1 cellular context compared by ENCODE assay signal in genomic region chr3:142857056-142857455, GRCh38.
TF ChIP-seq lines count a peak whose summit lies in the region.

No MANE protein-coding gene starts in this region.

TF ChIP-seq in HCT116, 20 proteins besides CTCF, POLR2A, EP300 and RAD21 (continued from another document):
- TF ChIP-seq ZBTB33 (IDR thresholded peaks at IDR 0.05; ENCODE audit: extremely low read depth, insufficient replicate concordance, low read length) = no peak
- TF ChIP-seq SIN3A (IDR thresholded peaks at IDR 0.05; ENCODE audit: low read depth) = no peak
- TF ChIP-seq MAX (IDR thresholded peaks at IDR 0.05) = no peak
- no peak for TF ChIP-seq ATF3 (IDR thresholded peaks at IDR 0.05)
- no peak for TF ChIP-seq EZH2 (IDR thresholded peaks at IDR 0.05)
- TF ChIP-seq SRF (IDR thresholded peaks at IDR 0.05; ENCODE audit: low read depth) = no peak
- no peak for TF ChIP-seq JUND (IDR thresholded peaks at IDR 0.05)
- no peak for TF ChIP-seq SP1 (IDR thresholded peaks at IDR 0.05; ENCODE audit: low read depth)
- TF ChIP-seq YY1 (IDR thresholded peaks at IDR 0.05; ENCODE audit: extremely low read depth, insufficient replicate concordance, low read depth, low read length) = no peak
